15 cellular contexts compared by ENCODE assay signal in genomic region chr2:205730701-205731271, GRCh38. TPM values are rescaled to one million over a fixed set of nuclear protein-coding genes. Genes with fewer than 3 reads are reported as not detected.
DNase-seq lines count a peak whose midpoint lies in the region; ATAC-seq, FAIRE-seq and TF ChIP-seq lines count a peak whose summit lies in the region.
"Had no signal": no experiment of that assay in that cellular context is flagged by ENCODE, and none has a peak within 500 bp of the region (broad histone marks: within the 10 kb centered on the region; RNA-seq: fewer than 3 reads in every experiment).

No MANE protein-coding gene starts in this region.

- no peaks in the 10 kb centered on the region for H3K9me3 Mint-ChIP-seq in Caco-2 (ENCODE audit: unreplicated experiment)
- H3K9me3 Mint-ChIP-seq: activated T-cell treated with anti-CD3 and anti-CD28 coated beads, Interleukin-2, amount 50 U/mL, for 4 hours had no signal

- no peak overlapping the region for H3K9ac ChIP-seq in H1 (replicated peaks in 1 of 4; ENCODE audit: extremely low read depth in 1 of 4, low read depth in 3 of 4, low read length in 3 of 4)

- no TSS peak for BruUV-seq in Caco-2 (replicated peaks; lab: Mats Ljungman, UMichigan)

- H3K4me3 ChIP-seq in Caco-2 (ENCODE audit: low read depth, low read length), result no peak overlapping the region
- H3K4me3 ChIP-seq in H1 (ENCODE audit: extremely low read depth in 1 of 4, insufficient read depth in 2 of 4, low read depth in 3 of 4, low read length in 4 of 4), result no peak overlapping the region
- H3K4me3 ChIP-seq in osteoblast (ENCODE audit: insufficient read depth, low read length), result no peak overlapping the region
- H3K4me3 ChIP-seq in prostate gland, result no peak overlapping the region
- H3K4me3 ChIP-seq: SJCRH30, suprapubic skin had no signal

- H2AK5ac ChIP-seq in H1 (ENCODE audit: low read depth, low read length), result no peak overlapping the region

- POLR2A ChIA-PET in Caco-2 (lab: Charles Lee), result interaction anchor here (0.5 kb wide), 1 partner anchor 11 kb away, joined by 3 read pairs; no protein-coding TSS in a partner anchor
- POLR2A ChIA-PET in H1 (lab: Charles Lee; ENCODE audit: partially characterized antibody), result interaction anchor here (1.4 kb wide), 1 partner anchor 11 kb away, joined by 3 read pairs; no protein-coding TSS in a partner anchor

- no peak overlapping the region for H3K23ac ChIP-seq in H1 (ENCODE audit: insufficient read length)

- H3K23me2 ChIP-seq in H1 (ENCODE audit: low read depth, low read length), result no peaks in the 10 kb centered on the region

- H3K4ac ChIP-seq in H1 (replicated peaks; ENCODE audit: insufficient read length, low read depth, low read length), result no peak overlapping the region

- H3K79me1 ChIP-seq in H1 (ENCODE audit: low read depth, low read length), result peaks cover 3% of the 10 kb centered on the region; the same call in 1 of the 2 replicates

- H3K4me1 ChIP-seq in Caco-2, result peaks cover 46% of the 10 kb centered on the region
- H3K4me1 ChIP-seq in H1 (replicated peaks in 1 of 4; ENCODE audit: control insufficient read depth in 3 of 4, insufficient read depth in 4 of 4, low read length in 3 of 4), result peaks cover 4 to 28% (median 17%) of the 10 kb centered on the region in 4 experiments
- H3K4me1 ChIP-seq in osteoblast (ENCODE audit: insufficient read depth, low read length), result peaks cover 56% of the 10 kb centered on the region
- peaks cover 11% of the 10 kb centered on the region for H3K4me1 ChIP-seq in prostate gland (replicated peaks)
- H3K4me1 ChIP-seq: suprapubic skin had no signal

- H2BK15ac ChIP-seq in H1 (ENCODE audit: low read length), result 0 out of 2 replicates have a peak overlapping the region, but pooled peaks have one; percentile 13

- H3K36me3 Mint-ChIP-seq in Caco-2 (ENCODE audit: insufficient read depth, unreplicated experiment), result peaks cover 70% of the 10 kb centered on the region

- CTCF ChIA-PET in Caco-2 (lab: Charles Lee), result interaction anchor here (0.6 to 1.1 kb wide), 2 partner anchors 8 to 234 kb away, joined by 4 read pairs; no protein-coding TSS in a partner anchor
- CTCF ChIA-PET in H1 (lab: Charles Lee; ENCODE audit: partially characterized antibody), result interaction anchor here (0.7 to 6.7 kb wide), 3 partner anchors 12 to 217 kb away, joined by 3 to 82 read pairs (median 3); no protein-coding TSS in a partner anchor

- H3K56ac ChIP-seq in H1 (replicated peaks; ENCODE audit: insufficient read length, low read depth, low read length), result no peak overlapping the region

- H3K9me3 ChIP-seq in Caco-2 (no peaks in the 10 kb centered on the region), H1 (ENCODE audit: insufficient read depth in 2 of 2, low read depth in 1 of 2, low read length in 1 of 2) (no peaks in the 10 kb centered on the region), osteoblast (ENCODE audit: low read depth, low read length) (no peaks in the 10 kb centered on the region), prostate gland (no peaks in the 10 kb centered on the region)
- H3K9me3 ChIP-seq: SJCRH30, suprapubic skin had no signal

- H3K27ac ChIP-seq in H1 (ENCODE audit: low read depth, low read length) (no peak overlapping the region), osteoblast (ENCODE audit: low read depth, low read length) (peak overlapping the region; percentile 83), prostate gland (no peak overlapping the region)
- H3K27ac ChIP-seq: SJCRH30, suprapubic skin had no signal

- TF ChIP-seq RAD21 in H1 (IDR thresholded peaks at IDR 0.05 in 1 of 2, conservative IDR thresholded peaks at IDR 0.05 in 1 of 2; ENCODE audit: low read depth in 2 of 2, low read length in 2 of 2), result no peak

- H4K8ac ChIP-seq in H1 (ENCODE audit: extremely low read depth, insufficient read depth, low read length), result no peak overlapping the region

- intact Hi-C loops in Caco-2 (cut with micrococcal nuclease; ENCODE audit: unreplicated experiment), result no loop called here
- intact Hi-C loops in prostate gland (cut with DNase I), result loop anchor here (5.0 kb wide), 1 partner anchor 33 kb away; no protein-coding TSS in a partner anchor

- peak overlapping the region; percentile 49; the same call in 1 of the 2 replicates for H3K18ac ChIP-seq in H1 (ENCODE audit: extremely low read depth, low read length)

- H2BK20ac ChIP-seq in H1 (ENCODE audit: low read length), result 0 out of 2 replicates have a peak overlapping the region, but pooled peaks have one; percentile 36

- H3K14ac ChIP-seq in H1 (ENCODE audit: insufficient read length), result no peak overlapping the region

- no peaks in the 10 kb centered on the region for H3K36me3 ChIP-seq in Caco-2 (ENCODE audit: control insufficient read depth, insufficient read depth, low read length)
- peaks cover 4 to 42% (median 32%) of the 10 kb centered on the region in 4 experiments; a peak in 7 of 8 replicates for H3K36me3 ChIP-seq in H1 (ENCODE audit: control insufficient read depth in 2 of 4, insufficient read depth in 4 of 4, low read length in 3 of 4)
- peaks cover 65% of the 10 kb centered on the region for H3K36me3 ChIP-seq in osteoblast (ENCODE audit: insufficient read depth, low read length)
- no peaks in the 10 kb centered on the region for H3K36me3 ChIP-seq in prostate gland

- TF ChIP-seq CTCF in Caco-2 (IDR thresholded peaks at IDR 0.05; ENCODE audit: insufficient read depth in 1 of 2, low read depth in 1 of 2, low read length in 1 of 2, severe bottlenecking in 1 of 2, unreplicated experiment in 1 of 2) (no peak), H1 (IDR thresholded peaks at IDR 0.05; ENCODE audit: control extremely low read depth in 1 of 3, insufficient read depth in 1 of 3, low read depth in 1 of 3, low read length in 3 of 3) (no peak), osteoblast (IDR thresholded peaks at IDR 0.05; ENCODE audit: extremely low read depth, low read depth, low read length) (no peak), GM13977 (IDR thresholded peaks at IDR 0.05; ENCODE audit: extremely low read depth, insufficient read depth, missing control alignments) (no peak), prostate gland (IDR thresholded peaks at IDR 0.05) (no peak)

- H2BK120ac ChIP-seq in H1 (replicated peaks; ENCODE audit: low read depth, low read length), result no peak overlapping the region

- H3K4me2 ChIP-seq in H1 (ENCODE audit: insufficient read depth in 1 of 2, low read depth in 2 of 2, low read length in 2 of 2), result peak overlapping the region in 1 of 2 experiments; percentile 10; a peak in 1 of 4 replicates
- peak overlapping the region; percentile 41 for H3K4me2 ChIP-seq in osteoblast (ENCODE audit: insufficient read depth, low read length)

- peaks cover 50% of the 10 kb centered on the region for H3K4me1 Mint-ChIP-seq in Caco-2 (ENCODE audit: low read depth, unreplicated experiment)

- no peak overlapping the region for H3K4me3 Mint-ChIP-seq in Caco-2 (ENCODE audit: unreplicated experiment)
- H3K4me3 Mint-ChIP-seq: activated T-cell treated with anti-CD3 and anti-CD28 coated beads, Interleukin-2, amount 50 U/mL, for 4 hours had no signal

- H3K27me3 ChIP-seq in Caco-2 (replicated peaks; ENCODE audit: control insufficient read depth, insufficient read depth, low read length) (no peaks in the 10 kb centered on the region), H1 (replicated peaks in 1 of 4; ENCODE audit: control insufficient read depth in 3 of 4, extremely low read depth in 1 of 4, insufficient read depth in 3 of 4, low read length in 3 of 4) (no peaks in the 10 kb centered on the region), osteoblast (ENCODE audit: insufficient read depth, low read length) (no peaks in the 10 kb centered on the region), prostate gland (replicated peaks; ENCODE audit: insufficient read depth) (no peaks in the 10 kb centered on the region)
- H3K27me3 ChIP-seq: SJCRH30, suprapubic skin had no signal

- TF ChIP-seq POLR2A in H1 (IDR thresholded peaks at IDR 0.05; ENCODE audit: control extremely low read depth in 1 of 2, low read depth in 2 of 2, low read length in 2 of 2) (no peak), prostate gland (IDR thresholded peaks at IDR 0.05) (no peak)

- TF ChIP-seq EP300 in H1 (IDR thresholded peaks at IDR 0.05; ENCODE audit: borderline replicate concordance in 1 of 2, low read depth in 2 of 2, low read length in 2 of 2), result no peak

- H3K27ac Mint-ChIP-seq in Caco-2 (ENCODE audit: unreplicated experiment), result peak overlapping the region; percentile 11

- no peaks in the 10 kb centered on the region for H4K20me1 ChIP-seq in H1 (replicated peaks in 1 of 2; ENCODE audit: control insufficient read depth in 1 of 2, insufficient read depth in 2 of 2, low read length in 2 of 2)
- H4K20me1 ChIP-seq in osteoblast (ENCODE audit: insufficient read depth, low read length), result no peaks in the 10 kb centered on the region

- H4K91ac ChIP-seq in H1 (replicated peaks; ENCODE audit: insufficient read length, low read length), result no peak overlapping the region

- 66% methylated on average over 6 of the region's 6 CpGs; no CpG with 5 or more reads in 1 of the 2 experiments for WGBS in H1 (ENCODE audit: extremely low coverage in 1 of 2, insufficient coverage in 1 of 2, insufficient read length in 1 of 2, insufficient replicate concordance in 2 of 2, low coverage in 1 of 2, low lambda C conversion rate in 2 of 2, missing lambda C conversion rate in 1 of 2), 2 experiments
- WGBS in prostate gland, result 80% methylated on average over 6 of the region's 6 CpGs

- no peak for FAIRE-seq in H1 (lab: Jason Lieb, UNC)
- FAIRE-seq: frontal cortex had no signal

- peak in 1 of 2 experiments; percentile 17 for DNase-seq in Caco-2
- DNase-seq in NCI-H226, result peak; percentile 12
- DNase-seq in H1 (ENCODE audit: low read depth in 1 of 2, low spot score in 2 of 2), result no peak
- DNase-seq in osteoblast (ENCODE audit: insufficient read length, low spot score, missing footprints), result no peak
- no peak for DNase-seq in GM13977 (ENCODE audit: low spot score)
- no peak for DNase-seq in prostate gland (ENCODE audit: low spot score)
- DNase-seq in DMS 273 treated with DMSO at 0.1 percent for 48 hours (lab: John Stamatoyannopoulos, UW), result no peak
- DNase-seq: activated T-cell treated with anti-CD3 and anti-CD28 coated beads, Interleukin-2, amount 50 U/mL, for 4 hours; central memory CD4-positive, alpha-beta T cell; left cardiac atrium; SJCRH30 had no signal

- no peaks in the 10 kb centered on the region for H3K79me2 ChIP-seq in H1 (ENCODE audit: control insufficient read depth in 1 of 2, insufficient read depth in 2 of 2, low read length in 2 of 2)
- H3K79me2 ChIP-seq in osteoblast (ENCODE audit: insufficient read depth, low read length), result no peaks in the 10 kb centered on the region

- no peak for ATAC-seq in HG03135 (IDR thresholded peaks at IDR 0.05; ENCODE audit: unreplicated experiment)
- ATAC-seq: activated CD4-positive, CD25-positive, alpha-beta regulatory T cell treated with anti-CD3 and anti-CD28 coated beads, Interleukin-2, amount 50 U/mL, for 24 hours; activated T-cell treated with anti-CD3 and anti-CD28 coated beads, Interleukin-2, amount 50 U/mL, for 4 hours had no signal

- H4K5ac ChIP-seq in H1 (ENCODE audit: insufficient read length, low read depth, low read length), result no peak overlapping the region

- 0 out of 2 replicates have a peak overlapping the region, but pooled peaks have one; percentile 41 for H2BK5ac ChIP-seq in H1 (ENCODE audit: low read depth, low read length)

- H3K27me3 Mint-ChIP-seq in Caco-2 (ENCODE audit: insufficient read depth, unreplicated experiment), result no peaks in the 10 kb centered on the region

- in situ Hi-C loops in GM13977 (cut with MboI; ENCODE audit: low pct_unique_long_range_greater_than_20kb, low sequenced_read_pairs, unreplicated experiment), result no loop called here

- no peak overlapping the region for H2BK12ac ChIP-seq in H1 (ENCODE audit: low read depth, low read length)

- H2AFZ ChIP-seq in H1 (ENCODE audit: low read length) (no peak overlapping the region), osteoblast (ENCODE audit: low read length) (no peak overlapping the region)

RNA-seq across cellular contexts. Expression of gene NRP2, which starts 48.5 kb away (rescaled TPM):
- 95.6 and 96.9 TPM in 2 replicates for total RNA-seq in Caco-2 (2022)
- 36.9 and 37.8 TPM in 2 replicates for total RNA-seq in H1 (2021; fragmentation: NEBNext Ultra II Directional; extraction: Animal tissue kit (Norgen Biotek cat#: 25700))
- polyA plus RNA-seq in H1 (2011; rRNA removed), result 26.7 and 32.0 TPM in 2 replicates
- 23.9 TPM for polyA plus RNA-seq in H1 (2011; cell fraction: cytosol; rRNA removed)
- 56.3 TPM for polyA plus RNA-seq in H1 (2011; cell fraction: nucleus; rRNA removed)
- 35.4 to 38.0 TPM (median 37.0 TPM) in 4 replicates for polyA plus RNA-seq in H1 (2012, experiment 1 of 2)
- 10.6 TPM for polyA plus RNA-seq in H1 (2012, experiment 2 of 2)
- 46.7 TPM for polyA plus RNA-seq in H1 (2013, experiment 1 of 2)
- polyA plus RNA-seq in H1 (2013, experiment 2 of 2), result 42.5 TPM
- polyA minus RNA-seq in H1 (2011; rRNA and poly(A)+ RNA removed), result 78.9 and 87.3 TPM in 2 replicates
- polyA minus RNA-seq in H1 (2011; cell fraction: cytosol; rRNA and poly(A)+ RNA removed), result 24.7 TPM
- 82.2 TPM for polyA minus RNA-seq in H1 (2011; cell fraction: nucleus; rRNA and poly(A)+ RNA removed)
- total RNA-seq in osteoblast, result 145 and 183 TPM in 2 replicates
- 10 to 100 TPM in 1 of 2 donors, 1 to 10 TPM in 1; 9.7 to 21.0 TPM for total RNA-seq in prostate gland
